ENCODE assay signal across 19 cellular contexts in the genomic region with DNA sequence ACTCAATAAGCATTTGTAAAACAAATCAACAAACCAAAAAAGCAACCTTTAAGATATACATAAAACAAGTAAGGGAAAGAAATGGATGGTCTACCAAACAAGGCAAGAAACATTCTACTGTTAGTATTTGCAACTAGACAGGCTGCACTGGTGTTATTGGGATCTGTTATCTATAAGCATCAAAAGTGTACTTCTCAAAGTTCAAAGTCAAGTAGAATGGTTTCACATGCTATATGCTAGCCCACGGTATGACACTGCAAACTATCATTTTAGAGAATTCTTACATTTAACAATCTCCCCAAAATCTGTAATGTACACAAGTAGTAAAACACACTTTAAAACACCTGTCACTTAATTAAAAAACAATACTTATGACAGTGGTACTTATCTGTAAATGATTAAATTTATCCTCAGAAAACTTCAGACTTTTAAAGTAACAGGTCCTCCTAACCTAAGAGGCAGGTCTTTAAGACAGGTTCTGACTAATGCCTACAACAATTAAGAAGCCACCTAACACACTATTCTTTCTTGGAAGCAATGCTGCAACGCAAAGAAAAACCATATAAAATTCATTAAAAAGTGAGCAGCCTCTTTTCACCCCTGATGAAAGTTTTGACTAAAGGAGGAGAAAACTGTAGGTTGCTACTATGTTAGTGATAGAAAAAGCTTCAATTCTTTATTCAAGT.
"Had no signal": no experiment of that assay in that cellular context is flagged by ENCODE, and none has a peak within 500 bp of the region (broad histone marks: within the 10 kb centered on the region; RNA-seq: fewer than 3 reads in every experiment).

No MANE protein-coding gene starts in this region.

- H3K4me3 Mint-ChIP-seq: dendritic cell treated with granulocyte-macrophage colony-stimulating factor and Interleukin-4, amounts not matched to agents 40 ng/mL and 50 ng/mL, for 4 days; nephron; stimulated activated memory B cell treated with anti-CD40 and anti-IgM and Interleukin-4, amounts not matched to agents 10 μg/mL and 1 μg/mL and 100 μg/mL, for 72 hours had no signal

- ATAC-seq: heart left ventricle; left ventricle myocardium superior; pancreas; psoas muscle; right cardiac atrium; stimulated activated memory B cell treated with anti-CD40 and anti-IgM and Interleukin-4, amounts not matched to agents 10 μg/mL and 1 μg/mL and 100 μg/mL, for 72 hours had no signal

- H3K9me3 Mint-ChIP-seq: dendritic cell treated with granulocyte-macrophage colony-stimulating factor and Interleukin-4, amounts not matched to agents 40 ng/mL and 50 ng/mL, for 4 days had no signal

- H3K9me3 ChIP-seq: pancreas, psoas muscle, stomach, suprapubic skin, transverse colon, uterus had no signal

- H3K27me3 Mint-ChIP-seq: dendritic cell treated with granulocyte-macrophage colony-stimulating factor and Interleukin-4, amounts not matched to agents 40 ng/mL and 50 ng/mL, for 4 days; stimulated activated memory B cell treated with anti-CD40 and anti-IgM and Interleukin-4, amounts not matched to agents 10 μg/mL and 1 μg/mL and 100 μg/mL, for 72 hours had no signal

- H3K4me3 ChIP-seq: cardiac muscle cell, heart left ventricle, pancreas, psoas muscle, skin epidermis, stomach, suprapubic skin, transverse colon, uterus had no signal

- DNase-seq: activated naive CD4-positive, alpha-beta T cell treated with Interleukin-2 at 50 U/mL for 16 hours; effector CD4-positive, alpha-beta T cell; heart left ventricle; left ventricle myocardium superior; mammary epithelial cell; midbrain; pancreas; psoas muscle; right cardiac atrium; stimulated activated CD4-positive, alpha-beta T cell treated with anti-CD3 and anti-CD28 coated beads, Interleukin-2, amount 100 ng/mL, for 24 hours; stomach; transverse colon; uterus had no signal

- H3K4me1 ChIP-seq: suprapubic skin, uterus had no signal

- H3K36me3 ChIP-seq: cardiac muscle cell, uterus had no signal

- H3K27ac Mint-ChIP-seq: dendritic cell treated with granulocyte-macrophage colony-stimulating factor and Interleukin-4, amounts not matched to agents 40 ng/mL and 50 ng/mL, for 4 days; stimulated activated memory B cell treated with anti-CD40 and anti-IgM and Interleukin-4, amounts not matched to agents 10 μg/mL and 1 μg/mL and 100 μg/mL, for 72 hours had no signal

- H3K27ac ChIP-seq: cardiac muscle cell, heart left ventricle, pancreas, psoas muscle, skin epidermis, stomach, suprapubic skin, transverse colon, uterus had no signal

- H3K27me3 ChIP-seq: cardiac muscle cell, heart left ventricle, pancreas, stomach, suprapubic skin, transverse colon, uterus had no signal
